1 cellular context compared by ENCODE assay signal in genomic region chr11:64264371-64264852, GRCh38.
TF ChIP-seq lines count a peak whose summit lies in the region.

No MANE protein-coding gene starts in this region.

TF ChIP-seq in H1, 55 proteins besides CTCF, POLR2A, EP300 and RAD21:
- no peak for TF ChIP-seq EZH2 (IDR thresholded peaks at IDR 0.05; ENCODE audit: low read depth, low read length, severe bottlenecking)
- no peak for TF ChIP-seq KDM5A (IDR thresholded peaks at IDR 0.05; ENCODE audit: low read length)
- no peak for TF ChIP-seq YY1 (IDR thresholded peaks at IDR 0.05; ENCODE audit: low read depth, low read length)
- TF ChIP-seq MAFK (IDR thresholded peaks at IDR 0.05; ENCODE audit: low read depth, low read length): no peak
- TF ChIP-seq RXRA (IDR thresholded peaks at IDR 0.05; ENCODE audit: insufficient read depth, low read depth, low read length): no peak
- no peak for TF ChIP-seq CBX5 (IDR thresholded peaks at IDR 0.05; ENCODE audit: low read depth, low read length)
- no peak for TF ChIP-seq RNF2 (IDR thresholded peaks at IDR 0.05; ENCODE audit: borderline replicate concordance, low read depth, low read length, missing control alignments, poor library complexity, severe bottlenecking)
- no peak for TF ChIP-seq MAX (IDR thresholded peaks at IDR 0.05)
- TF ChIP-seq BACH1 (IDR thresholded peaks at IDR 0.05; ENCODE audit: low read length): no peak
- TF ChIP-seq NRF1 (IDR thresholded peaks at IDR 0.05; ENCODE audit: low read depth, low read length): no peak
- no peak for TF ChIP-seq NANOG (IDR thresholded peaks at IDR 0.05; ENCODE audit: insufficient read depth, low read depth, low read length, poor library complexity, severe bottlenecking)
- TF ChIP-seq TCF12 (IDR thresholded peaks at IDR 0.05; ENCODE audit: low read depth, low read length): no peak
- TF ChIP-seq SP4 (IDR thresholded peaks at IDR 0.05; ENCODE audit: low read length): no peak
- no peak for TF ChIP-seq SIN3A (conservative IDR thresholded peaks at IDR 0.05 in 1 of 2, IDR thresholded peaks at IDR 0.05 in 1 of 2; ENCODE audit: low read depth in 1 of 2, low read length in 2 of 2)
- no peak for TF ChIP-seq TAF1 (IDR thresholded peaks at IDR 0.05; ENCODE audit: low read depth, low read length)
- TF ChIP-seq CHD7 (IDR thresholded peaks at IDR 0.05; ENCODE audit: insufficient replicate concordance, low read length): no peak
- TF ChIP-seq ASH2L (IDR thresholded peaks at IDR 0.05; ENCODE audit: low read length): no peak
- no peak for TF ChIP-seq SIRT6 (IDR thresholded peaks at IDR 0.05; ENCODE audit: low read length)
- no peak for TF ChIP-seq KDM1A (IDR thresholded peaks at IDR 0.05; ENCODE audit: borderline replicate concordance, low read length)
- TF ChIP-seq CTBP2 (IDR thresholded peaks at IDR 0.05; ENCODE audit: borderline replicate concordance, insufficient read depth, insufficient read length, low read length): no peak
